In genomic region chr4:38062894-38063168, GRCh38 we compare ENCODE assay signal across 13 cellular contexts.
DNase-seq lines count a peak whose midpoint lies in the region; FAIRE-seq and TF ChIP-seq lines count a peak whose summit lies in the region.
"Had no signal": no experiment of that assay in that cellular context is flagged by ENCODE, and none has a peak within 500 bp of the region (broad histone marks: within the 10 kb centered on the region; RNA-seq: fewer than 3 reads in every experiment).

No MANE protein-coding gene starts in this region.

- no peak overlapping the region for H3K9ac ChIP-seq in muscle layer of colon (ENCODE audit: low read length)
- H3K9ac ChIP-seq: KMS-11 had no signal

- peak overlapping the region; percentile 30 for H3K27ac ChIP-seq in muscle layer of colon (ENCODE audit: low read depth, low read length)
- peak overlapping the region in 3 of 4 donors; percentile 61 to 80 (median 74) for H3K27ac ChIP-seq in tibial nerve
- H3K27ac ChIP-seq: KMS-11, WERI-Rb-1 had no signal

- peaks cover 63% of the 10 kb centered on the region for H3K36me3 Mint-ChIP-seq in activated T-cell treated with anti-CD3 and anti-CD28 coated beads, Interleukin-2, amount 50 U/mL, for 24 hours (ENCODE audit: low read depth)
- peaks cover 63% of the 10 kb centered on the region for H3K36me3 Mint-ChIP-seq in dendritic cell treated with granulocyte-macrophage colony-stimulating factor and Interleukin-4, amounts not matched to agents 40 ng/mL and 50 ng/mL, for 4 days (ENCODE audit: low read depth)

- WGBS in tibial nerve, 2 donors: 64 to 73% methylated on average over 3 of the region's 3 CpGs

- intact Hi-C loops in dendritic cell treated with granulocyte-macrophage colony-stimulating factor and Interleukin-4, amounts not matched to agents 40 ng/mL and 50 ng/mL, for 4 days (cut with micrococcal nuclease): loop anchor here (2.0 to 10.0 kb wide), 3 partner anchors 52 to 612 kb away; no protein-coding TSS in a partner anchor

- no peak for FAIRE-seq in frontal cortex (lab: Jason Lieb, UNC)

- H3K9me3 Mint-ChIP-seq in activated T-cell treated with anti-CD3 and anti-CD28 coated beads, Interleukin-2, amount 50 U/mL, for 24 hours: no peaks in the 10 kb centered on the region
- H3K9me3 Mint-ChIP-seq in dendritic cell treated with granulocyte-macrophage colony-stimulating factor and Interleukin-4, amounts not matched to agents 40 ng/mL and 50 ng/mL, for 4 days: no peaks in the 10 kb centered on the region
- H3K9me3 Mint-ChIP-seq: effector memory CD8-positive, alpha-beta T cell had no signal

- no peaks in the 10 kb centered on the region for H3K27me3 Mint-ChIP-seq in activated T-cell treated with anti-CD3 and anti-CD28 coated beads, Interleukin-2, amount 50 U/mL, for 24 hours
- H3K27me3 Mint-ChIP-seq in dendritic cell treated with granulocyte-macrophage colony-stimulating factor and Interleukin-4, amounts not matched to agents 40 ng/mL and 50 ng/mL, for 4 days: no peaks in the 10 kb centered on the region
- H3K27me3 Mint-ChIP-seq: effector memory CD8-positive, alpha-beta T cell had no signal

- no peak for TF ChIP-seq EP300 in tibial nerve (IDR thresholded peaks at IDR 0.05)

- TF ChIP-seq POLR2A in tibial nerve (IDR thresholded peaks at IDR 0.05): no peak

- H3K27me3 ChIP-seq in muscle layer of colon (ENCODE audit: control insufficient read depth in 1 of 2, insufficient read depth in 2 of 2, low read length in 2 of 2) (no peaks in the 10 kb centered on the region), tibial nerve (no peaks in the 10 kb centered on the region)

- H3K4me3 ChIP-seq in muscle layer of colon (ENCODE audit: low read depth in 1 of 2, low read length in 2 of 2) (peak overlapping the region in 1 of 2 donors; percentile 33), tibial nerve (no peak overlapping the region)

- TF ChIP-seq CTCF in tibial nerve (IDR thresholded peaks at IDR 0.05): no peak

- no peaks in the 10 kb centered on the region for H3K9me3 ChIP-seq in muscle layer of colon (ENCODE audit: low read length)
- no peaks in the 10 kb centered on the region for H3K9me3 ChIP-seq in tibial nerve

- peaks cover 17% of the 10 kb centered on the region for H3K4me1 Mint-ChIP-seq in activated T-cell treated with anti-CD3 and anti-CD28 coated beads, Interleukin-2, amount 50 U/mL, for 24 hours (ENCODE audit: low read depth)
- H3K4me1 Mint-ChIP-seq in dendritic cell treated with granulocyte-macrophage colony-stimulating factor and Interleukin-4, amounts not matched to agents 40 ng/mL and 50 ng/mL, for 4 days (ENCODE audit: low read depth): peaks cover 33% of the 10 kb centered on the region

- H3K36me3 ChIP-seq in muscle layer of colon (ENCODE audit: insufficient read depth, low read length) (peaks cover 30% of the 10 kb centered on the region), tibial nerve (peaks cover 0 to 12% (median 0%) of the 10 kb centered on the region in 3 donors)

- peaks cover 34% of the 10 kb centered on the region for H3K4me1 ChIP-seq in muscle layer of colon (ENCODE audit: insufficient read depth, low read length)
- peaks cover 0 to 13% (median 3%) of the 10 kb centered on the region in 4 donors for H3K4me1 ChIP-seq in tibial nerve

- peak overlapping the region; percentile 39 for H3K4me3 Mint-ChIP-seq in activated T-cell treated with anti-CD3 and anti-CD28 coated beads, Interleukin-2, amount 50 U/mL, for 24 hours
- H3K4me3 Mint-ChIP-seq in dendritic cell treated with granulocyte-macrophage colony-stimulating factor and Interleukin-4, amounts not matched to agents 40 ng/mL and 50 ng/mL, for 4 days: no peak overlapping the region

- H3K27ac Mint-ChIP-seq in activated T-cell treated with anti-CD3 and anti-CD28 coated beads, Interleukin-2, amount 50 U/mL, for 24 hours: peak overlapping the region; percentile 38
- peak overlapping the region; percentile 69 for H3K27ac Mint-ChIP-seq in dendritic cell treated with granulocyte-macrophage colony-stimulating factor and Interleukin-4, amounts not matched to agents 40 ng/mL and 50 ng/mL, for 4 days

- DNase-seq in activated T-cell treated with anti-CD3 and anti-CD28 coated beads, Interleukin-2, amount 50 U/mL, for 24 hours: no peak
- no peak for DNase-seq in activated T-cell treated with anti-CD3 and anti-CD28 coated beads, Interleukin-2, amount 50 U/mL, for 1 hour
- DNase-seq in tibial nerve (ENCODE audit: low spot score in 2 of 2) (no peak), NCI-H187 treated with DMSO at 0.1 percent for 48 hours (lab: John Stamatoyannopoulos, UW) (no peak), D341Med (ENCODE audit: low spot score) (no peak), frontal cortex (ENCODE audit: low spot score in 2 of 2) (no peak)
- DNase-seq: ACHN; effector memory CD8-positive, alpha-beta T cell; NCI-H2171 treated with DMSO at 0.1 percent for 48 hours; WERI-Rb-1 had no signal
